Comparison of ENCODE assay signal across 8 cellular contexts in genomic region chr5:58891072-58891970, GRCh38.
A peak's percentile ranks its signal among the peaks of the same experiment; 100 is the strongest.
DNase-seq lines count a peak whose midpoint lies in the region; ATAC-seq and TF ChIP-seq lines count a peak whose summit lies in the region.

No MANE protein-coding gene starts in this region.

- H3K27ac ChIP-seq in KMS-11 (no peak overlapping the region), upper lobe of right lung (peak overlapping the region; percentile 64)

- TF ChIP-seq CTCF in GM13976 (IDR thresholded peaks at IDR 0.05; ENCODE audit: borderline replicate concordance, control extremely low read depth, extremely low read depth, insufficient read depth, missing control alignments), result peak; percentile 51
- TF ChIP-seq CTCF in KMS-11 (conservative IDR thresholded peaks at IDR 0.05; ENCODE audit: low read depth, low read length), result peak; percentile 86
- TF ChIP-seq CTCF in upper lobe of right lung (IDR thresholded peaks at IDR 0.05), result peak; percentile 76

- H3K4me3 ChIP-seq in KMS-11 (IDR thresholded peaks at IDR 0.05; ENCODE audit: insufficient read depth, low read depth, low read length) (no peak overlapping the region), upper lobe of right lung (no peak overlapping the region)

- peak overlapping the region; percentile 57; the same call in 1 of the 2 replicates for H2AFZ ChIP-seq in KMS-11 (ENCODE audit: low read depth)

- 0 out of 2 replicates have a peak overlapping the region, but pooled peaks have one; percentile 23 for H3K4me2 ChIP-seq in KMS-11

- no peak overlapping the region for H3K9ac ChIP-seq in KMS-11

- H3K27me3 Mint-ChIP-seq in activated naive CD8-positive, alpha-beta T cell treated with anti-CD3 and anti-CD28 coated beads for 36 hours, result peaks cover 3% of the 10 kb centered on the region

- peaks cover 17% of the 10 kb centered on the region for H3K4me1 Mint-ChIP-seq in activated naive CD8-positive, alpha-beta T cell treated with anti-CD3 and anti-CD28 coated beads for 36 hours

- no peaks in the 10 kb centered on the region for H4K20me1 ChIP-seq in KMS-11 (ENCODE audit: insufficient read depth)

- H3K27me3 ChIP-seq in KMS-11 (ENCODE audit: insufficient read depth, low read depth), result no peaks in the 10 kb centered on the region
- H3K27me3 ChIP-seq in upper lobe of right lung, result no peaks in the 10 kb centered on the region

- H3K9me3 Mint-ChIP-seq in activated naive CD8-positive, alpha-beta T cell treated with anti-CD3 and anti-CD28 coated beads for 36 hours, result no peaks in the 10 kb centered on the region

- in situ Hi-C loops in GM13976 (cut with MboI; ENCODE audit: low sequenced_read_pairs, unreplicated experiment), result loop anchor here (10.0 kb wide), 2 partner anchors 113 to 283 kb away; no protein-coding TSS in a partner anchor

- H3K4me1 ChIP-seq in KMS-11 (ENCODE audit: low read depth, poor library complexity, severe bottlenecking) (peaks cover 20% of the 10 kb centered on the region), upper lobe of right lung (no peaks in the 10 kb centered on the region)

- no peaks in the 10 kb centered on the region for H3K36me3 Mint-ChIP-seq in activated naive CD8-positive, alpha-beta T cell treated with anti-CD3 and anti-CD28 coated beads for 36 hours

- no peak overlapping the region for H3K27ac Mint-ChIP-seq in activated naive CD8-positive, alpha-beta T cell treated with anti-CD3 and anti-CD28 coated beads for 36 hours

- peak; percentile 65 for ATAC-seq in Right ventricle myocardium superior (ENCODE audit: poor library complexity)
- peak; percentile 68 for ATAC-seq in upper lobe of right lung

- intact Hi-C loops in Right ventricle myocardium superior (cut with DNase I) (loop anchor here (5.0 to 10.0 kb wide), 2 partner anchors 116 to 283 kb away; no protein-coding TSS in a partner anchor), posterior cingulate gyrus (cut with DNase I) (loop anchor here (2.0 kb wide), 1 partner anchor 115 kb away; no protein-coding TSS in a partner anchor), upper lobe of right lung (cut with DNase I) (no loop called here)

- no peaks in the 10 kb centered on the region for H3K9me3 ChIP-seq in upper lobe of right lung

- peak; percentile 57 for DNase-seq in 8988T
- DNase-seq in GM13976 (ENCODE audit: low spot score), result peak; percentile 48
- peak; percentile 59 for DNase-seq in SKM-1 treated with dmso at 0.1 percent for 144 hours (lab: John Stamatoyannopoulos, UW; ENCODE audit: unreplicated experiment)
- DNase-seq in activated naive CD8-positive, alpha-beta T cell treated with anti-CD3 and anti-CD28 coated beads for 36 hours, result peak; percentile 40
- peak; percentile 77 for DNase-seq in Right ventricle myocardium superior
- peak in 9 of 10 donors; percentile 18 to 95 (median 68) for DNase-seq in posterior cingulate gyrus
- DNase-seq in upper lobe of right lung, result peak; percentile 72

- H3K36me3 ChIP-seq in KMS-11 (ENCODE audit: insufficient read depth), result no peaks in the 10 kb centered on the region
- H3K36me3 ChIP-seq in upper lobe of right lung, result no peaks in the 10 kb centered on the region

- no peaks in the 10 kb centered on the region for H3K79me2 ChIP-seq in KMS-11 (ENCODE audit: insufficient read depth, low read depth)

- H3K4me3 Mint-ChIP-seq in activated naive CD8-positive, alpha-beta T cell treated with anti-CD3 and anti-CD28 coated beads for 36 hours, result peak overlapping the region; percentile 23
